In the genomic region with DNA sequence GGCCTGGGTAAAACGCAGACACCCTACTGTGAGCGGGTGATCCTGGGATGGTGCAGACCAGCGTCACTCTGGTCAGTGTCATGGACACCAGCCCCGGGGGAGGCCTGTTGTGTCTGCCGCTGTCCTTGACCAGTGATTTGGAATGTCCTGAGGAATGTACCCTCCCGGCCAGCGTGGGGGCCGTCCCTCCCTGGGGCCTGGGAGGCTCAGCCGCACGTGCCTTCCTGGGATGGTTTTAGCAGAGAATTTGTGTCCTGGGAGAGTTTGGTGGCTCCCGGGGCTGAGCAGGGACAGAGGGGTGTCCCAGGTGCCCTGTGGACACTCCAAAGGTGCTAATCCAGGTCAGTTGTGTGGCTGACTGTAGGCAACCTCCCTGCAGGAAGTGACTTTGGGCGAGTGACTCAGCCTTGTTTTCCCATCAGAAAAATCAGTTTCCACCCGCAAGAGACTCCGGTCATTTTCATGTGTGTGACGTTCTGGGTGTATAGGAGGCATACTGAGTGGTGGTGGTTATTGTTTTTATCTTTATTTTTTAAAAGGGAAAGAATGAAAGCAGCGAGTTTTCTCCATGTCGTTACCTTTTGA, we compare ENCODE assay signal across 2 cellular contexts.
TF ChIP-seq lines count a peak whose summit lies in the region.

No MANE protein-coding gene starts in this region.

TF ChIP-seq in H1, 55 proteins besides CTCF, POLR2A, EP300 and RAD21:
- TF ChIP-seq POLR2AphosphoS5 (IDR thresholded peaks at IDR 0.05; ENCODE audit: low read depth, low read length) (no peak), EGR1 (IDR thresholded peaks at IDR 0.05; ENCODE audit: borderline replicate concordance, low read depth, low read length) (no peak), KDM4A (IDR thresholded peaks at IDR 0.05; ENCODE audit: low read depth, low read length, severe bottlenecking) (no peak), RBBP5 (IDR thresholded peaks at IDR 0.05; ENCODE audit: borderline replicate concordance, low read depth, low read length) (no peak), HDAC6 (IDR thresholded peaks at IDR 0.05; ENCODE audit: low read depth, low read length) (no peak), CTBP2 (IDR thresholded peaks at IDR 0.05; ENCODE audit: borderline replicate concordance, insufficient read depth, insufficient read length, low read length) (no peak), ZNF274 (IDR thresholded peaks at IDR 0.05; ENCODE audit: borderline replicate concordance, extremely low read depth, low read length) (no peak), SUZ12 (IDR thresholded peaks at IDR 0.05; ENCODE audit: low read length) (no peak), PHF8 (conservative IDR thresholded peaks at IDR 0.05; ENCODE audit: low read depth, low read length) (no peak), SIRT6 (IDR thresholded peaks at IDR 0.05; ENCODE audit: low read length) (no peak), TAF1 (IDR thresholded peaks at IDR 0.05; ENCODE audit: low read depth, low read length) (no peak)

TF ChIP-seq in HepG2, 621 proteins besides CTCF, POLR2A, EP300 and RAD21 (continues in another document):
- TF ChIP-seq KLF13 (CRISPR knock-in tag; IDR thresholded peaks at IDR 0.05) (0 out of 2 replicates have a peak, but pooled peaks have one; percentile 15), ZBTB42 (CRISPR knock-in tag; IDR thresholded peaks at IDR 0.05) (no peak), ZNF607 (CRISPR knock-in tag; IDR thresholded peaks at IDR 0.05; ENCODE audit: borderline replicate concordance) (0 out of 2 replicates have a peak, but pooled peaks have one; percentile 46), ZNF143 (CRISPR knock-in tag; IDR thresholded peaks at IDR 0.05) (peak; percentile 4; the same call in 1 of the 2 replicates), MAZ (IDR thresholded peaks at IDR 0.05; ENCODE audit: borderline replicate concordance, low read depth, low read length) (peak; percentile 78), MAZ (CRISPR knock-in tag; IDR thresholded peaks at IDR 0.05; ENCODE audit: low read depth) (no peak), DMAP1 (CRISPR knock-in tag; IDR thresholded peaks at IDR 0.05) (peak; percentile 19; the same call in 1 of the 2 replicates), ZNF496 (CRISPR knock-in tag; IDR thresholded peaks at IDR 0.05; ENCODE audit: insufficient replicate concordance) (no peak), PITX1 (CRISPR knock-in tag; IDR thresholded peaks at IDR 0.05) (peak; percentile 49; the same call in 1 of the 2 replicates), ELF1 (CRISPR knock-in tag; IDR thresholded peaks at IDR 0.05) (0 out of 2 replicates have a peak, but pooled peaks have one; percentile 19), ZNF782 (CRISPR knock-in tag; IDR thresholded peaks at IDR 0.05; ENCODE audit: borderline replicate concordance) (no peak), AGO2 (optimal IDR thresholded peaks at IDR 0.05; ENCODE audit: low read depth, low read length) (peak; percentile 48), ZNF792 (CRISPR knock-in tag; IDR thresholded peaks at IDR 0.05) (no peak), ELF3 (CRISPR knock-in tag; IDR thresholded peaks at IDR 0.05) (peak; percentile 50; the same call in 1 of the 2 replicates), YEATS4 (CRISPR knock-in tag; IDR thresholded peaks at IDR 0.05; ENCODE audit: borderline replicate concordance) (peak; percentile 14; the same call in 1 of the 2 replicates), RXRA (CRISPR knock-in tag; IDR thresholded peaks at IDR 0.05) (peak; percentile 62; the same call in 1 of the 2 replicates), SOX5 (CRISPR knock-in tag; IDR thresholded peaks at IDR 0.05; ENCODE audit: borderline replicate concordance) (0 out of 2 replicates have a peak, but pooled peaks have one; percentile 32), HNF4A (CRISPR knock-in tag; IDR thresholded peaks at IDR 0.05) (peak; percentile 61), ZNF768 (CRISPR knock-in tag; IDR thresholded peaks at IDR 0.05) (peak; percentile 37; the same call in 1 of the 2 replicates), ZSCAN12 (CRISPR knock-in tag; IDR thresholded peaks at IDR 0.05) (0 out of 2 replicates have a peak, but pooled peaks have one; percentile 2), FOXK1 (CRISPR knock-in tag; IDR thresholded peaks at IDR 0.05; ENCODE audit: borderline replicate concordance, low read depth) (peak; percentile 55; the same call in 1 of the 2 replicates)
- TF ChIP-seq, protein P1, sequence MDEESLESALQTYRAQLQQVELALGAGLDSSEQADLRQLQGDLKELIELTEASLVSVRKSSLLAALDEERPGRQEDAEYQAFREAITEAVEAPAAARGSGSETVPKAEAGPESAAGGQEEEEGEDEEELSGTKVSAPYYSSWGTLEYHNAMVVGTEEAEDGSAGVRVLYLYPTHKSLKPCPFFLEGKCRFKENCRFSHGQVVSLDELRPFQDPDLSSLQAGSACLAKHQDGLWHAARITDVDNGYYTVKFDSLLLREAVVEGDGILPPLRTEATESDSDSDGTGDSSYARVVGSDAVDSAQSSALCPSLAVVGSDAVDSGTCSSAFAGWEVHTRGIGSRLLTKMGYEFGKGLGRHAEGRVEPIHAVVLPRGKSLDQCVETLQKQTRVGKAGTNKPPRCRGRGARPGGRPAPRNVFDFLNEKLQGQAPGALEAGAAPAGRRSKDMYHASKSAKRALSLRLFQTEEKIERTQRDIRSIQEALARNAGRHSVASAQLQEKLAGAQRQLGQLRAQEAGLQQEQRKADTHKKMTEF (CRISPR knock-in tag; IDR thresholded peaks at IDR 0.05) = peak; percentile 15; the same call in 1 of the 2 replicates
- TF ChIP-seq, protein P2, sequence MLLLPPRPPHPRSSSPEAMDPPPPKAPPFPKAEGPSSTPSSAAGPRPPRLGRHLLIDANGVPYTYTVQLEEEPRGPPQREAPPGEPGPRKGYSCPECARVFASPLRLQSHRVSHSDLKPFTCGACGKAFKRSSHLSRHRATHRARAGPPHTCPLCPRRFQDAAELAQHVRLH (CRISPR knock-in tag; IDR thresholded peaks at IDR 0.05; ENCODE audit: borderline replicate concordance, low read depth) = 0 out of 2 replicates have a peak, but pooled peaks have one; percentile 20
- TF ChIP-seq, protein P3, sequence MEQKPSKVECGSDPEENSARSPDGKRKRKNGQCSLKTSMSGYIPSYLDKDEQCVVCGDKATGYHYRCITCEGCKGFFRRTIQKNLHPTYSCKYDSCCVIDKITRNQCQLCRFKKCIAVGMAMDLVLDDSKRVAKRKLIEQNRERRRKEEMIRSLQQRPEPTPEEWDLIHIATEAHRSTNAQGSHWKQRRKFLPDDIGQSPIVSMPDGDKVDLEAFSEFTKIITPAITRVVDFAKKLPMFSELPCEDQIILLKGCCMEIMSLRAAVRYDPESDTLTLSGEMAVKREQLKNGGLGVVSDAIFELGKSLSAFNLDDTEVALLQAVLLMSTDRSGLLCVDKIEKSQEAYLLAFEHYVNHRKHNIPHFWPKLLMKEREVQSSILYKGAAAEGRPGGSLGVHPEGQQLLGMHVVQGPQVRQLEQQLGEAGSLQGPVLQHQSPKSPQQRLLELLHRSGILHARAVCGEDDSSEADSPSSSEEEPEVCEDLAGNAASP (CRISPR knock-in tag; IDR thresholded peaks at IDR 0.05; ENCODE audit: borderline replicate concordance) = peak; percentile 69; the same call in 1 of the 2 replicates
- TF ChIP-seq, protein P4, sequence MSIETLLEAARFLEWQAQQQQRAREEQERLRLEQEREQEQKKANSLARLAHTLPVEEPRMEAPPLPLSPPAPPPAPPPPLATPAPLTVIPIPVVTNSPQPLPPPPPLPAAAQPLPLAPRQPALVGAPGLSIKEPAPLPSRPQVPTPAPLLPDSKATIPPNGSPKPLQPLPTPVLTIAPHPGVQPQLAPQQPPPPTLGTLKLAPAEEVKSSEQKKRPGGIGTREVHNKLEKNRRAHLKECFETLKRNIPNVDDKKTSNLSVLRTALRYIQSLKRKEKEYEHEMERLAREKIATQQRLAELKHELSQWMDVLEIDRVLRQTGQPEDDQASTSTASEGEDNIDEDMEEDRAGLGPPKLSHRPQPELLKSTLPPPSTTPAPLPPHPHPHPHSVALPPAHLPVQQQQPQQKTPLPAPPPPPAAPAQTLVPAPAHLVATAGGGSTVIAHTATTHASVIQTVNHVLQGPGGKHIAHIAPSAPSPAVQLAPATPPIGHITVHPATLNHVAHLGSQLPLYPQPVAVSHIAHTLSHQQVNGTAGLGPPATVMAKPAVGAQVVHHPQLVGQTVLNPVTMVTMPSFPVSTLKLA (IDR thresholded peaks at IDR 0.05) = 0 out of 2 replicates have a peak, but pooled peaks have one; percentile 23
- TF ChIP-seq, protein P5, sequence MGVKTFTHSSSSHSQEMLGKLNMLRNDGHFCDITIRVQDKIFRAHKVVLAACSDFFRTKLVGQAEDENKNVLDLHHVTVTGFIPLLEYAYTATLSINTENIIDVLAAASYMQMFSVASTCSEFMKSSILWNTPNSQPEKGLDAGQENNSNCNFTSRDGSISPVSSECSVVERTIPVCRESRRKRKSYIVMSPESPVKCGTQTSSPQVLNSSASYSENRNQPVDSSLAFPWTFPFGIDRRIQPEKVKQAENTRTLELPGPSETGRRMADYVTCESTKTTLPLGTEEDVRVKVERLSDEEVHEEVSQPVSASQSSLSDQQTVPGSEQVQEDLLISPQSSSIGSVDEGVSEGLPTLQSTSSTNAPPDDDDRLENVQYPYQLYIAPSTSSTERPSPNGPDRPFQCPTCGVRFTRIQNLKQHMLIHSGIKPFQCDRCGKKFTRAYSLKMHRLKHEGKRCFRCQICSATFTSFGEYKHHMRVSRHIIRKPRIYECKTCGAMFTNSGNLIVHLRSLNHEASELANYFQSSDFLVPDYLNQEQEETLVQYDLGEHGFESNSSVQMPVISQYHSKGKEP (CRISPR knock-in tag; IDR thresholded peaks at IDR 0.05) = no peak
- TF ChIP-seq, protein P6, sequence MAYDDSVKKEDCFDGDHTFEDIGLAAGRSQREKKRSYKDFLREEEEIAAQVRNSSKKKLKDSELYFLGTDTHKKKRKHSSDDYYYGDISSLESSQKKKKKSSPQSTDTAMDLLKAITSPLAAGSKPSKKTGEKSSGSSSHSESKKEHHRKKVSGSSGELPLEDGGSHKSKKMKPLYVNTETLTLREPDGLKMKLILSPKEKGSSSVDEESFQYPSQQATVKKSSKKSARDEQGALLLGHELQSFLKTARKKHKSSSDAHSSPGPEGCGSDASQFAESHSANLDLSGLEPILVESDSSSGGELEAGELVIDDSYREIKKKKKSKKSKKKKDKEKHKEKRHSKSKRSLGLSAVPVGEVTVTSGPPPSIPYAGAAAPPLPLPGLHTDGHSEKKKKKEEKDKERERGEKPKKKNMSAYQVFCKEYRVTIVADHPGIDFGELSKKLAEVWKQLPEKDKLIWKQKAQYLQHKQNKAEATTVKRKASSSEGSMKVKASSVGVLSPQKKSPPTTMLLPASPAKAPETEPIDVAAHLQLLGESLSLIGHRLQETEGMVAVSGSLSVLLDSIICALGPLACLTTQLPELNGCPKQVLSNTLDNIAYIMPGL (CRISPR knock-in tag; IDR thresholded peaks at IDR 0.05; ENCODE audit: borderline replicate concordance in 1 of 2, low read depth in 1 of 2) = peak in 1 of 2 experiments; percentile 41; a peak in 1 of 4 replicates
- TF ChIP-seq, protein P7, sequence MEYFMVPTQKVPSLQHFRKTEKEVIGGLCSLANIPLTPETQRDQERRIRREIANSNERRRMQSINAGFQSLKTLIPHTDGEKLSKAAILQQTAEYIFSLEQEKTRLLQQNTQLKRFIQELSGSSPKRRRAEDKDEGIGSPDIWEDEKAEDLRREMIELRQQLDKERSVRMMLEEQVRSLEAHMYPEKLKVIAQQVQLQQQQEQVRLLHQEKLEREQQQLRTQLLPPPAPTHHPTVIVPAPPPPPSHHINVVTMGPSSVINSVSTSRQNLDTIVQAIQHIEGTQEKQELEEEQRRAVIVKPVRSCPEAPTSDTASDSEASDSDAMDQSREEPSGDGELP (IDR thresholded peaks at IDR 0.05; ENCODE audit: borderline replicate concordance, low read depth) = peak; percentile 9; the same call in 1 of the 2 replicates
- TF ChIP-seq, protein P8, sequence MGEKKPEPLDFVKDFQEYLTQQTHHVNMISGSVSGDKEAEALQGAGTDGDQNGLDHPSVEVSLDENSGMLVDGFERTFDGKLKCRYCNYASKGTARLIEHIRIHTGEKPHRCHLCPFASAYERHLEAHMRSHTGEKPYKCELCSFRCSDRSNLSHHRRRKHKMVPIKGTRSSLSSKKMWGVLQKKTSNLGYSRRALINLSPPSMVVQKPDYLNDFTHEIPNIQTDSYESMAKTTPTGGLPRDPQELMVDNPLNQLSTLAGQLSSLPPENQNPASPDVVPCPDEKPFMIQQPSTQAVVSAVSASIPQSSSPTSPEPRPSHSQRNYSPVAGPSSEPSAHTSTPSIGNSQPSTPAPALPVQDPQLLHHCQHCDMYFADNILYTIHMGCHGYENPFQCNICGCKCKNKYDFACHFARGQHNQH (CRISPR knock-in tag; IDR thresholded peaks at IDR 0.05) = peak; percentile 48; the same call in 1 of the 2 replicates
